8 cellular contexts compared by ENCODE assay signal in genomic region chr2:96553957-96554292, GRCh38. TPM values are rescaled to one million over a fixed set of nuclear protein-coding genes. Genes with fewer than 3 reads are reported as not detected.
DNase-seq lines count a peak whose midpoint lies in the region; ATAC-seq and TF ChIP-seq lines count a peak whose summit lies in the region.
"Not testable (repeated sequence)": the region's sequence is repeated elsewhere in the genome, so short reads cannot be mapped to it uniquely, and the experiment has no call there.
"Had no signal": no experiment of that assay in that cellular context is flagged by ENCODE, and none has a peak within 500 bp of the region (broad histone marks: within the 10 kb centered on the region; RNA-seq: fewer than 3 reads in every experiment).

No MANE protein-coding gene starts in this region.

- BruUV-seq in mammary epithelial cell (replicated peaks; lab: Mats Ljungman, UMichigan) = not testable (repeated sequence)

- in situ Hi-C loops in mammary epithelial cell (cut with MboI; ENCODE audit: low sequenced_read_pairs in 2 of 2); gastrocnemius medialis (cut with MboI; ENCODE audit: low sequenced_read_pairs in 4 of 4): not testable (repeated sequence)

- H3K4me1 Mint-ChIP-seq in activated CD4-positive, alpha-beta T cell treated with anti-CD3 and anti-CD28 coated beads, Interleukin-2, amount 10 ng/mL, durations not matched to agents 7 days and 5 days = peaks cover 28% of the 10 kb centered on the region
- peaks cover 19% of the 10 kb centered on the region for H3K4me1 Mint-ChIP-seq in activated T-helper 2 cell treated with anti-CD3 and anti-CD28 coated beads, Interferon-gamma antibody, Interleukin-2, Interleukin-4, amounts not matched to agents 10 μg/mL and 5 μg/mL and 100 μg/mL, durations not matched to agents 14 hours and 24 hours and 36 hours (ENCODE audit: low read depth)
- H3K4me1 Mint-ChIP-seq in memory B cell = not testable (repeated sequence)

- H4K20me1 ChIP-seq in DND-41 (ENCODE audit: insufficient read depth, low read length) = peaks cover 17% of the 10 kb centered on the region
- H4K20me1 ChIP-seq in OCI-LY3 (ENCODE audit: insufficient read depth, low read length); mammary epithelial cell (ENCODE audit: insufficient read depth, low read length): not testable (repeated sequence)

- H3K27ac ChIP-seq in DND-41 (ENCODE audit: low read length); OCI-LY3 (ENCODE audit: low read length); mammary epithelial cell (ENCODE audit: insufficient read depth, low read depth, low read length): not testable (repeated sequence)
- H3K27ac ChIP-seq in gastrocnemius medialis = peak overlapping the region; percentile 79 to 93 (median 84)

- H3K4me2 ChIP-seq in DND-41 (ENCODE audit: insufficient read depth, low read length) (peak overlapping the region; percentile 53; the same call in 1 of the 2 replicates), OCI-LY3 (ENCODE audit: low read length) (peak overlapping the region; percentile 64)
- H3K4me2 ChIP-seq in mammary epithelial cell (ENCODE audit: insufficient read depth, low read depth, low read length) = not testable (repeated sequence)

- H3K27me3 ChIP-seq in DND-41 (ENCODE audit: insufficient read depth, low read length, poor library complexity); OCI-LY3 (ENCODE audit: low read depth, low read length); mammary epithelial cell (ENCODE audit: insufficient read depth, low read length); gastrocnemius medialis: not testable (repeated sequence)

- TF ChIP-seq CTCF in DND-41 (IDR thresholded peaks at IDR 0.05; ENCODE audit: borderline replicate concordance, extremely low read depth, low read length, poor library complexity, severe bottlenecking); OCI-LY3 (IDR thresholded peaks at IDR 0.05; ENCODE audit: low read depth, low read length); mammary epithelial cell (conservative IDR thresholded peaks at IDR 0.05 in 1 of 2, IDR thresholded peaks at IDR 0.05 in 1 of 2; ENCODE audit: extremely low read depth in 1 of 2, insufficient read depth in 1 of 2, low read depth in 1 of 2, low read length in 2 of 2); gastrocnemius medialis (IDR thresholded peaks at IDR 0.05 in 4 of 5, conservative IDR thresholded peaks at IDR 0.05 in 1 of 5): not testable (repeated sequence)

- not testable (repeated sequence) for TF ChIP-seq POLR2A in gastrocnemius medialis (IDR thresholded peaks at IDR 0.05)

- not testable (repeated sequence) for H3K27me3 Mint-ChIP-seq in activated CD4-positive, alpha-beta T cell treated with anti-CD3 and anti-CD28 coated beads, Interleukin-2, amount 10 ng/mL, durations not matched to agents 7 days and 5 days; activated T-helper 2 cell treated with anti-CD3 and anti-CD28 coated beads, Interferon-gamma antibody, Interleukin-2, Interleukin-4, amounts not matched to agents 10 μg/mL and 5 μg/mL and 100 μg/mL, durations not matched to agents 14 hours and 24 hours and 36 hours (ENCODE audit: low read depth); memory B cell

- peaks cover 11% of the 10 kb centered on the region for H3K36me3 Mint-ChIP-seq in activated CD4-positive, alpha-beta T cell treated with anti-CD3 and anti-CD28 coated beads, Interleukin-2, amount 10 ng/mL, durations not matched to agents 7 days and 5 days (ENCODE audit: low read depth)
- H3K36me3 Mint-ChIP-seq in activated T-helper 2 cell treated with anti-CD3 and anti-CD28 coated beads, Interferon-gamma antibody, Interleukin-2, Interleukin-4, amounts not matched to agents 10 μg/mL and 5 μg/mL and 100 μg/mL, durations not matched to agents 14 hours and 24 hours and 36 hours (ENCODE audit: low read depth) = peaks cover 13% of the 10 kb centered on the region
- not testable (repeated sequence) for H3K36me3 Mint-ChIP-seq in memory B cell

- H3K36me3 ChIP-seq in DND-41 (ENCODE audit: insufficient read depth, low read length) (peaks cover 42% of the 10 kb centered on the region), gastrocnemius medialis (peaks cover 0 to 26% of the 10 kb centered on the region in 2 donors)
- H3K36me3 ChIP-seq in OCI-LY3 (replicated peaks; ENCODE audit: low read depth, low read length); mammary epithelial cell (ENCODE audit: insufficient read depth, low read length): not testable (repeated sequence)

- not testable (repeated sequence) for H3K79me2 ChIP-seq in DND-41 (ENCODE audit: insufficient read depth, low read length); OCI-LY3 (ENCODE audit: low read length); mammary epithelial cell (ENCODE audit: insufficient read depth, low read length)

- peak overlapping the region; percentile 62 for H3K27ac Mint-ChIP-seq in activated CD4-positive, alpha-beta T cell treated with anti-CD3 and anti-CD28 coated beads, Interleukin-2, amount 10 ng/mL, durations not matched to agents 7 days and 5 days
- peak overlapping the region; percentile 66 for H3K27ac Mint-ChIP-seq in activated T-helper 2 cell treated with anti-CD3 and anti-CD28 coated beads, Interferon-gamma antibody, Interleukin-2, Interleukin-4, amounts not matched to agents 10 μg/mL and 5 μg/mL and 100 μg/mL, durations not matched to agents 14 hours and 24 hours and 36 hours
- H3K27ac Mint-ChIP-seq in memory B cell = not testable (repeated sequence)

- H2AFZ ChIP-seq in DND-41 (ENCODE audit: low read depth, low read length) (peak overlapping the region; percentile 71; the same call in 1 of the 2 replicates), mammary epithelial cell (ENCODE audit: low read depth, low read length) (peak overlapping the region; percentile 30)
- H2AFZ ChIP-seq in OCI-LY3 (ENCODE audit: low read depth, low read length) = not testable (repeated sequence)

- H3K9me3 ChIP-seq in DND-41 (ENCODE audit: insufficient read depth, low read length, severe bottlenecking); OCI-LY3 (ENCODE audit: insufficient read depth, low read length); mammary epithelial cell (replicated peaks; ENCODE audit: insufficient read depth, low read length); gastrocnemius medialis: not testable (repeated sequence)

- intact Hi-C loops in activated T-helper 2 cell treated with anti-CD3 and anti-CD28 coated beads, Interferon-gamma antibody, Interleukin-2, Interleukin-4, amounts not matched to agents 10 μg/mL and 5 μg/mL and 100 μg/mL, durations not matched to agents 14 hours and 24 hours and 36 hours (cut with micrococcal nuclease) = loop anchor here (1.0 to 10.0 kb wide), 4 partner anchors 17 to 147 kb away; partner anchors contain the start of genes ARID5A and NEURL3
- intact Hi-C loops in mammary epithelial cell (cut with micrococcal nuclease) (loop anchor here (1.0 to 5.0 kb wide), 5 partner anchors 14 to 408 kb away; no protein-coding TSS in a partner anchor), gastrocnemius medialis (cut with DNase I; ENCODE audit: low total_unique reads) (loop anchor here (1.0 to 2.0 kb wide), 2 partner anchors 17 to 45 kb away; partner anchors contain the start of gene ARID5A)

- H3K4me1 ChIP-seq in DND-41 (ENCODE audit: insufficient read depth, low read length) (peaks cover 12% of the 10 kb centered on the region), mammary epithelial cell (ENCODE audit: insufficient read depth, low read length) (peaks cover 14% of the 10 kb centered on the region), gastrocnemius medialis (peaks cover 17 to 20% of the 10 kb centered on the region in 2 donors)
- not testable (repeated sequence) for H3K4me1 ChIP-seq in OCI-LY3 (ENCODE audit: low read length)

- H3K9me3 Mint-ChIP-seq in activated CD4-positive, alpha-beta T cell treated with anti-CD3 and anti-CD28 coated beads, Interleukin-2, amount 10 ng/mL, durations not matched to agents 7 days and 5 days; activated T-helper 2 cell treated with anti-CD3 and anti-CD28 coated beads, Interferon-gamma antibody, Interleukin-2, Interleukin-4, amounts not matched to agents 10 μg/mL and 5 μg/mL and 100 μg/mL, durations not matched to agents 14 hours and 24 hours and 36 hours; memory B cell: not testable (repeated sequence)

- not testable (repeated sequence) for H3K4me3 Mint-ChIP-seq in activated CD4-positive, alpha-beta T cell treated with anti-CD3 and anti-CD28 coated beads, Interleukin-2, amount 10 ng/mL, durations not matched to agents 7 days and 5 days; activated T-helper 2 cell treated with anti-CD3 and anti-CD28 coated beads, Interferon-gamma antibody, Interleukin-2, Interleukin-4, amounts not matched to agents 10 μg/mL and 5 μg/mL and 100 μg/mL, durations not matched to agents 14 hours and 24 hours and 36 hours (ENCODE audit: low read depth)
- peak overlapping the region; percentile 32 for H3K4me3 Mint-ChIP-seq in memory B cell

- 59% methylated on average over 9 of the region's 9 CpGs for WGBS in mammary epithelial cell (ENCODE audit: low coverage, missing lambda C conversion rate)

- ATAC-seq in DND-41 (ENCODE audit: insufficient read depth, low read depth); memory B cell (ENCODE audit: low read depth); gastrocnemius medialis: not testable (repeated sequence)

- POLR2A ChIA-PET in activated CD4-positive, alpha-beta T cell treated with anti-CD3 and anti-CD28 coated beads, Interleukin-2, amount 10 ng/mL, durations not matched to agents 7 days and 5 days (lab: Charles Lee) = interaction anchor here (0.6 to 1.2 kb wide), 4 partner anchors 16 to 121 kb away, joined by 3 to 4 read pairs (median 4); partner anchors contain the start of gene ARID5A

- H3K4me3 ChIP-seq in DND-41 (ENCODE audit: low read depth in 1 of 2, low read length in 2 of 2); mammary epithelial cell (replicated peaks in 1 of 3; ENCODE audit: insufficient read depth in 1 of 3, low read depth in 2 of 3, low read length in 3 of 3): not testable (repeated sequence)
- H3K4me3 ChIP-seq in OCI-LY3 (ENCODE audit: low read length) = peak overlapping the region; percentile 64
- H3K4me3 ChIP-seq in gastrocnemius medialis = peak overlapping the region in 1 of 4 donors; percentile 48

- CTCF ChIA-PET in activated CD4-positive, alpha-beta T cell treated with anti-CD3 and anti-CD28 coated beads, Interleukin-2, amount 10 ng/mL, durations not matched to agents 7 days and 5 days (lab: Charles Lee) = interaction anchor here (0.6 to 2.2 kb wide), 27 partner anchors 8 to 326 kb away, joined by 3 to 21 read pairs (median 4); partner anchors contain the start of gene ARID5A
- CTCF ChIA-PET in mammary epithelial cell (lab: Charles Lee; ENCODE audit: low non-redundant PET) = interaction anchor here (0.5 to 0.8 kb wide), 5 partner anchors 14 to 229 kb away, joined by 3 to 7 read pairs (median 4); no protein-coding TSS in a partner anchor

- dilution Hi-C loops in mammary epithelial cell (cut with HindIII; ENCODE audit: low sequenced_read_pairs) = not testable (repeated sequence)

- H3K9ac ChIP-seq in DND-41 (ENCODE audit: low read depth, low read length) = 0 out of 2 replicates have a peak overlapping the region, but pooled peaks have one; percentile 7
- not testable (repeated sequence) for H3K9ac ChIP-seq in OCI-LY3 (ENCODE audit: low read length); mammary epithelial cell (ENCODE audit: insufficient read depth, low read length)

- DNase-seq in DND-41; activated CD4-positive, alpha-beta T cell treated with anti-CD3 and anti-CD28 coated beads, Interleukin-2, amount 10 ng/mL, durations not matched to agents 7 days and 5 days; activated T-helper 2 cell treated with anti-CD3 and anti-CD28 coated beads, Interferon-gamma antibody, Interleukin-2, Interleukin-4, amounts not matched to agents 10 μg/mL and 5 μg/mL and 100 μg/mL, durations not matched to agents 14 hours and 24 hours and 36 hours (ENCODE audit: low spot score); mammary epithelial cell; memory B cell (ENCODE audit: low spot score in 2 of 2); gastrocnemius medialis: not testable (repeated sequence)

RNA-seq across cellular contexts. Expression of gene ARID5A, which starts 17.4 kb away (rescaled TPM):
- 10 to 100 TPM; 47.2 to 50.5 TPM for total RNA-seq in activated CD4-positive, alpha-beta T cell treated with anti-CD3 and anti-CD28 coated beads, Interleukin-2, amount 10 ng/mL, durations not matched to agents 7 days and 5 days
- total RNA-seq in activated T-helper 2 cell treated with anti-CD3 and anti-CD28 coated beads, Interferon-gamma antibody, Interleukin-2, Interleukin-4, amounts not matched to agents 10 μg/mL and 5 μg/mL and 100 μg/mL, durations not matched to agents 14 hours and 24 hours and 36 hours = 164 and 170 TPM in 2 replicates
- total RNA-seq in mammary epithelial cell (1 to 10 TPM; 6.6 to 8.3 TPM), gastrocnemius medialis (100 to 1,000 TPM in 1 of 4 donors, 10 to 100 TPM in 1, 1 to 10 TPM in 2; 6.7 to 126 (median 30.5) TPM)
- polyA plus RNA-seq in mammary epithelial cell = 3.0 TPM
- 1.3 TPM for polyA minus RNA-seq in mammary epithelial cell

RNA-seq across cellular contexts. Expression of gene NEURL3, which starts 48.8 kb away (rescaled TPM):
- total RNA-seq in activated CD4-positive, alpha-beta T cell treated with anti-CD3 and anti-CD28 coated beads, Interleukin-2, amount 10 ng/mL, durations not matched to agents 7 days and 5 days = under 1 TPM; 0.22 to 0.27 TPM
- 0.16 and 0.52 TPM in 2 replicates for total RNA-seq in activated T-helper 2 cell treated with anti-CD3 and anti-CD28 coated beads, Interferon-gamma antibody, Interleukin-2, Interleukin-4, amounts not matched to agents 10 μg/mL and 5 μg/mL and 100 μg/mL, durations not matched to agents 14 hours and 24 hours and 36 hours
- total RNA-seq in mammary epithelial cell (not detected), gastrocnemius medialis (not detected)
- polyA plus RNA-seq in mammary epithelial cell = not detected
- not detected for polyA minus RNA-seq in mammary epithelial cell
- total RNA-seq: bronchial epithelial cell had no signal
